ENCODE assay signal across 9 cellular contexts in genomic region chr17:6753006-6753445, GRCh38. TPM values are rescaled to one million over a fixed set of nuclear protein-coding genes. Genes with fewer than 3 reads are reported as not detected.
DNase-seq lines count a peak whose midpoint lies in the region; ATAC-seq and TF ChIP-seq lines count a peak whose summit lies in the region.
"Had no signal": no experiment of that assay in that cellular context is flagged by ENCODE, and none has a peak within 500 bp of the region (broad histone marks: within the 10 kb centered on the region; RNA-seq: fewer than 3 reads in every experiment).

No MANE protein-coding gene starts in this region.

- H3K27me3 Mint-ChIP-seq in activated T-helper 1 cell treated with anti-CD3 and anti-CD28 coated beads, Interleukin-12 subunit alpha, Interleukin-12 subunit beta, Interleukin-2, Interleukin-4 antibody, amounts not matched to agents 30 ng/mL and 10 ng/mL and 1 ng/mL, durations not matched to agents 14 hours and 24 hours and 36 hours (ENCODE audit: insufficient read depth): peaks cover 4% of the 10 kb centered on the region

- no peak overlapping the region for H3K4me3 Mint-ChIP-seq in activated T-helper 1 cell treated with anti-CD3 and anti-CD28 coated beads, Interleukin-12 subunit alpha, Interleukin-12 subunit beta, Interleukin-2, Interleukin-4 antibody, amounts not matched to agents 30 ng/mL and 10 ng/mL and 1 ng/mL, durations not matched to agents 14 hours and 24 hours and 36 hours

- intact Hi-C loops in activated T-helper 1 cell treated with anti-CD3 and anti-CD28 coated beads, Interleukin-12 subunit alpha, Interleukin-12 subunit beta, Interleukin-2, Interleukin-4 antibody, amounts not matched to agents 30 ng/mL and 10 ng/mL and 1 ng/mL, durations not matched to agents 14 hours and 24 hours and 36 hours (cut with micrococcal nuclease): loop anchor here (10.0 kb wide), 1 partner anchor 1168 kb away; the partner anchor contains the start of gene NLRP1
- intact Hi-C loops in posterior vena cava (cut with DNase I): no loop called here

- H3K4me1 Mint-ChIP-seq in activated T-helper 1 cell treated with anti-CD3 and anti-CD28 coated beads, Interleukin-12 subunit alpha, Interleukin-12 subunit beta, Interleukin-2, Interleukin-4 antibody, amounts not matched to agents 30 ng/mL and 10 ng/mL and 1 ng/mL, durations not matched to agents 14 hours and 24 hours and 36 hours (ENCODE audit: low read depth): peaks cover 52% of the 10 kb centered on the region

- CTCF ChIA-PET in HEK293T (lab: Yijun Ruan, JAX): no interaction called here

- in situ Hi-C loops in KBM-7 (cut with MboI; ENCODE audit: low pct_unique_long_range_greater_than_20kb, low sequenced_read_pairs): no loop called here

- peak overlapping the region; percentile 64 for H3K27ac Mint-ChIP-seq in activated T-helper 1 cell treated with anti-CD3 and anti-CD28 coated beads, Interleukin-12 subunit alpha, Interleukin-12 subunit beta, Interleukin-2, Interleukin-4 antibody, amounts not matched to agents 30 ng/mL and 10 ng/mL and 1 ng/mL, durations not matched to agents 14 hours and 24 hours and 36 hours

- peaks cover 16% of the 10 kb centered on the region for H3K36me3 Mint-ChIP-seq in activated T-helper 1 cell treated with anti-CD3 and anti-CD28 coated beads, Interleukin-12 subunit alpha, Interleukin-12 subunit beta, Interleukin-2, Interleukin-4 antibody, amounts not matched to agents 30 ng/mL and 10 ng/mL and 1 ng/mL, durations not matched to agents 14 hours and 24 hours and 36 hours (ENCODE audit: low read depth)

- ATAC-seq in HG02642 (IDR thresholded peaks at IDR 0.05; ENCODE audit: poor library complexity, unreplicated experiment) (no peak), GM18498 (IDR thresholded peaks at IDR 0.05; ENCODE audit: unreplicated experiment) (no peak)
- ATAC-seq: foreskin keratinocyte had no signal

- H3K9me3 Mint-ChIP-seq in activated T-helper 1 cell treated with anti-CD3 and anti-CD28 coated beads, Interleukin-12 subunit alpha, Interleukin-12 subunit beta, Interleukin-2, Interleukin-4 antibody, amounts not matched to agents 30 ng/mL and 10 ng/mL and 1 ng/mL, durations not matched to agents 14 hours and 24 hours and 36 hours: no peaks in the 10 kb centered on the region

- POLR2A ChIA-PET in HEK293T (lab: Yijun Ruan, JAX): interaction anchor here (0.7 kb wide), 1 partner anchor 579 kb away, joined by 3 read pairs; no protein-coding TSS in a partner anchor

- DNase-seq in AG20443 (ENCODE audit: low spot score) (peak; percentile 81), KBM-7 (peak; percentile 88), glomerular visceral epithelial cell (ENCODE audit: extremely low spot score) (peak; percentile 97), posterior vena cava (ENCODE audit: low spot score) (peak; percentile 85), HEK293T (ENCODE audit: extremely low spot score) (no peak)
- no peak for DNase-seq in activated T-helper 1 cell treated with anti-CD3 and anti-CD28 coated beads, Interleukin-12 subunit alpha, Interleukin-12 subunit beta, Interleukin-2, Interleukin-4 antibody, amounts not matched to agents 30 ng/mL and 10 ng/mL and 1 ng/mL, durations not matched to agents 14 hours and 24 hours and 36 hours (ENCODE audit: low spot score)

TF ChIP-seq in HEK293T, 16 proteins besides CTCF, POLR2A, EP300 and RAD21:
- TF ChIP-seq CTBP1 (IDR thresholded peaks at IDR 0.05; ENCODE audit: borderline replicate concordance) (no peak), FOXA1 (IDR thresholded peaks at IDR 0.05) (no peak), LEF1 (IDR thresholded peaks at IDR 0.05; ENCODE audit: borderline replicate concordance) (no peak), L3MBTL2 (conservative IDR thresholded peaks at IDR 0.05) (no peak), SP1 (IDR thresholded peaks at IDR 0.05) (no peak), FOXK2 (IDR thresholded peaks at IDR 0.05) (no peak), BHLHE40 (IDR thresholded peaks at IDR 0.05; ENCODE audit: borderline replicate concordance) (no peak), ZNF384 (IDR thresholded peaks at IDR 0.05) (no peak), ARNT (IDR thresholded peaks at IDR 0.05) (no peak), NFRKB (IDR thresholded peaks at IDR 0.05) (no peak)
TF ChIP-seq in HEK293T: peak in this region for 0.

RNA-seq across cellular contexts. Expression of gene XAF1, which starts 2.8 kb away (rescaled TPM):
- total RNA-seq in activated T-helper 1 cell treated with anti-CD3 and anti-CD28 coated beads, Interleukin-12 subunit alpha, Interleukin-12 subunit beta, Interleukin-2, Interleukin-4 antibody, amounts not matched to agents 30 ng/mL and 10 ng/mL and 1 ng/mL, durations not matched to agents 14 hours and 24 hours and 36 hours: 41.7 and 45.7 TPM in 2 replicates
- total RNA-seq in posterior vena cava: 10 to 100 TPM; 33.1 to 51.5 TPM

RNA-seq across cellular contexts. Expression of gene FBXO39, which starts 23.0 kb away (rescaled TPM):
- total RNA-seq in activated T-helper 1 cell treated with anti-CD3 and anti-CD28 coated beads, Interleukin-12 subunit alpha, Interleukin-12 subunit beta, Interleukin-2, Interleukin-4 antibody, amounts not matched to agents 30 ng/mL and 10 ng/mL and 1 ng/mL, durations not matched to agents 14 hours and 24 hours and 36 hours: 0.29 TPM in 1 of 2 replicates, not detected in the other
- total RNA-seq in posterior vena cava: under 1 TPM in 1 of 2 donors, not detected in 1; 0.67 TPM

RNA-seq across cellular contexts. Expression of gene SLC13A5, which starts 39.9 kb away (rescaled TPM):
- total RNA-seq in activated T-helper 1 cell treated with anti-CD3 and anti-CD28 coated beads, Interleukin-12 subunit alpha, Interleukin-12 subunit beta, Interleukin-2, Interleukin-4 antibody, amounts not matched to agents 30 ng/mL and 10 ng/mL and 1 ng/mL, durations not matched to agents 14 hours and 24 hours and 36 hours: not detected in 2 replicates
- under 1 TPM in 1 of 2 donors, not detected in 1; 0.10 TPM for total RNA-seq in posterior vena cava

Comparison
In these comparisons a context has a peak if more than half of its experiments do, and no peak if none do; other contexts are left out.
1. DNase-seq: peak in AG20443 (single experiment), KBM-7 (single experiment), glomerular visceral epithelial cell (single experiment) and posterior vena cava (single experiment); none in activated T-helper 1 cell treated with anti-CD3 and anti-CD28 coated beads, Interleukin-12 subunit alpha, Interleukin-12 subunit beta, Interleukin-2, Interleukin-4 antibody, amounts not matched to agents 30 ng/mL and 10 ng/mL and 1 ng/mL, durations not matched to agents 14 hours and 24 hours and 36 hours (single experiment) and HEK293T (single experiment).